ENCODE assay signal across 8 cellular contexts in genomic region chr1:21022279-21023040, GRCh38.
DNase-seq lines count a peak whose midpoint lies in the region; ATAC-seq and TF ChIP-seq lines count a peak whose summit lies in the region.

No MANE protein-coding gene starts in this region.

- peak in 1 of 4 experiments; percentile 5 for TF ChIP-seq CTCF in prostate gland (IDR thresholded peaks at IDR 0.05)

- H3K27ac ChIP-seq in prostate gland = peak overlapping the region; percentile 75 to 92

- intact Hi-C loops in prostate gland (cut with DNase I) = no loop called here

- DNase-seq in DMS53 treated with DMSO at 0.1 percent for 48 hours (lab: John Stamatoyannopoulos, UW; ENCODE audit: unreplicated experiment) (peak; percentile 97), NCI-H510A treated with DMSO at 0.1 percent for 48 hours (lab: John Stamatoyannopoulos, UW) (peak; percentile 100), germinal center (ENCODE audit: low spot score) (peak; percentile 11), prostate gland (ENCODE audit: low spot score) (peak; percentile 89), mesenteric fat pad (ENCODE audit: low spot score) (no peak)
- DNase-seq in activated T-helper 9 cell treated with anti-CD3 and anti-CD28 coated beads, Interleukin-2, amount 50 U/mL, for 16 hours (ENCODE audit: low read depth) = peak; percentile 3

- H3K9me3 ChIP-seq in prostate gland = no peaks in the 10 kb centered on the region

- WGBS in prostate gland = 36% methylated on average over 6 of the region's 6 CpGs

- H3K4me3 ChIP-seq in prostate gland = no peak overlapping the region

- no peaks in the 10 kb centered on the region for H3K36me3 ChIP-seq in prostate gland

- peak; percentile 92 for ATAC-seq in GM19452 (IDR thresholded peaks at IDR 0.05; ENCODE audit: unreplicated experiment)
- peak; percentile 82 for ATAC-seq in HG03571 (IDR thresholded peaks at IDR 0.05; ENCODE audit: unreplicated experiment)

- H3K4me1 ChIP-seq in prostate gland (replicated peaks) = peaks cover 6% of the 10 kb centered on the region

- no peaks in the 10 kb centered on the region for H3K27me3 ChIP-seq in prostate gland (replicated peaks; ENCODE audit: insufficient read depth)

- no peak for TF ChIP-seq POLR2A in prostate gland (IDR thresholded peaks at IDR 0.05)
